Comparison of ENCODE assay signal across 1 cellular context in genomic region chr5:63959177-63959982, GRCh38.
A peak's percentile ranks its signal among the peaks of the same experiment; 100 is the strongest.
TF ChIP-seq lines count a peak whose summit lies in the region.

No MANE protein-coding gene starts in this region.

TF ChIP-seq in H1, 55 proteins besides CTCF, POLR2A, EP300 and RAD21 (continued from another document):
- TF ChIP-seq SP2 (IDR thresholded peaks at IDR 0.05; ENCODE audit: low read length) (no peak), HDAC2 (IDR thresholded peaks at IDR 0.05; ENCODE audit: borderline replicate concordance in 1 of 2, low read depth in 2 of 2, low read length in 2 of 2) (peak in 1 of 2 experiments; percentile 65; a peak in 1 of 4 replicates), ZNF274 (IDR thresholded peaks at IDR 0.05; ENCODE audit: borderline replicate concordance, extremely low read depth, low read length) (no peak), SRF (IDR thresholded peaks at IDR 0.05; ENCODE audit: low read depth, low read length) (no peak), TAF1 (IDR thresholded peaks at IDR 0.05; ENCODE audit: low read depth, low read length) (0 out of 2 replicates have a peak, but pooled peaks have one; percentile 44), MAX (IDR thresholded peaks at IDR 0.05) (0 out of 2 replicates have a peak, but pooled peaks have one; percentile 11), ASH2L (IDR thresholded peaks at IDR 0.05; ENCODE audit: low read length) (peak; percentile 65), SP1 (IDR thresholded peaks at IDR 0.05; ENCODE audit: low read depth, low read length) (no peak), FOSL1 (IDR thresholded peaks at IDR 0.05; ENCODE audit: insufficient read depth, low read depth, low read length) (no peak), EGR1 (IDR thresholded peaks at IDR 0.05; ENCODE audit: borderline replicate concordance, low read depth, low read length) (peak; percentile 96), YY1 (IDR thresholded peaks at IDR 0.05; ENCODE audit: low read depth, low read length) (peak; percentile 30; the same call in 1 of the 2 replicates), NANOG (IDR thresholded peaks at IDR 0.05; ENCODE audit: insufficient read depth, low read depth, low read length, poor library complexity, severe bottlenecking) (peak; percentile 61)
